2 cellular contexts compared by ENCODE assay signal in genomic region chr12:29337325-29337724, GRCh38.
TF ChIP-seq lines count a peak whose summit lies in the region.

No MANE protein-coding gene starts in this region.

TF ChIP-seq in HepG2, 621 proteins besides CTCF, POLR2A, EP300 and RAD21:
- peak; percentile 58 for TF ChIP-seq ATF7 (IDR thresholded peaks at IDR 0.05)
- no peak for TF ChIP-seq ATF7 (CRISPR knock-in tag; IDR thresholded peaks at IDR 0.05)
- TF ChIP-seq CEBPB (IDR thresholded peaks at IDR 0.05; ENCODE audit: borderline replicate concordance, low read depth, low read length) = peak; percentile 67; the same call in 1 of the 2 replicates
- TF ChIP-seq TOE1 (CRISPR knock-in tag; IDR thresholded peaks at IDR 0.05) = no peak
TF ChIP-seq in HepG2: peak in this region for 2.

TF ChIP-seq in H1, 55 proteins besides CTCF, POLR2A, EP300 and RAD21:
- no peak for TF ChIP-seq CHD1 (IDR thresholded peaks at IDR 0.05; ENCODE audit: low read depth, low read length)
- peak; percentile 61; the same call in 1 of the 2 replicates for TF ChIP-seq CEBPB (IDR thresholded peaks at IDR 0.05; ENCODE audit: low read depth, low read length)
- TF ChIP-seq SRF (IDR thresholded peaks at IDR 0.05; ENCODE audit: low read depth, low read length) = no peak
- no peak for TF ChIP-seq JUN (IDR thresholded peaks at IDR 0.05; ENCODE audit: low read depth, low read length)
